Comparison of ENCODE assay signal across 1 cellular context in genomic region chr1:42846257-42847110, GRCh38.
A peak's percentile ranks its signal among the peaks of the same experiment; 100 is the strongest.
TF ChIP-seq lines count a peak whose summit lies in the region.

A gene with protein sequence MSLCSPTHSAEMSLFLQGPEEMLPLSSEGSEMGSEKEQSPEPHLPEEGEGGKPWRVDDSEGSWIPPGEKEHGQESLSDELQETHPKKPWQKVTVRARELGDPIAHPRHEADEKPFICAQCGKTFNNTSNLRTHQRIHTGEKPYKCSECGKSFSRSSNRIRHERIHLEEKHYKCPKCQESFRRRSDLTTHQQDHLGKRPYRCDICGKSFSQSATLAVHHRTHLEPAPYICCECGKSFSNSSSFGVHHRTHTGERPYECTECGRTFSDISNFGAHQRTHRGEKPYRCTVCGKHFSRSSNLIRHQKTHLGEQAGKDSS (plus strand): TSS chr1:42846613. CDS start chr1:42849659, 3,046 bp downstream.

TF ChIP-seq in K562, 482 proteins besides CTCF, POLR2A, EP300 and RAD21 (continued from another document):
- TF ChIP-seq, protein P1, sequence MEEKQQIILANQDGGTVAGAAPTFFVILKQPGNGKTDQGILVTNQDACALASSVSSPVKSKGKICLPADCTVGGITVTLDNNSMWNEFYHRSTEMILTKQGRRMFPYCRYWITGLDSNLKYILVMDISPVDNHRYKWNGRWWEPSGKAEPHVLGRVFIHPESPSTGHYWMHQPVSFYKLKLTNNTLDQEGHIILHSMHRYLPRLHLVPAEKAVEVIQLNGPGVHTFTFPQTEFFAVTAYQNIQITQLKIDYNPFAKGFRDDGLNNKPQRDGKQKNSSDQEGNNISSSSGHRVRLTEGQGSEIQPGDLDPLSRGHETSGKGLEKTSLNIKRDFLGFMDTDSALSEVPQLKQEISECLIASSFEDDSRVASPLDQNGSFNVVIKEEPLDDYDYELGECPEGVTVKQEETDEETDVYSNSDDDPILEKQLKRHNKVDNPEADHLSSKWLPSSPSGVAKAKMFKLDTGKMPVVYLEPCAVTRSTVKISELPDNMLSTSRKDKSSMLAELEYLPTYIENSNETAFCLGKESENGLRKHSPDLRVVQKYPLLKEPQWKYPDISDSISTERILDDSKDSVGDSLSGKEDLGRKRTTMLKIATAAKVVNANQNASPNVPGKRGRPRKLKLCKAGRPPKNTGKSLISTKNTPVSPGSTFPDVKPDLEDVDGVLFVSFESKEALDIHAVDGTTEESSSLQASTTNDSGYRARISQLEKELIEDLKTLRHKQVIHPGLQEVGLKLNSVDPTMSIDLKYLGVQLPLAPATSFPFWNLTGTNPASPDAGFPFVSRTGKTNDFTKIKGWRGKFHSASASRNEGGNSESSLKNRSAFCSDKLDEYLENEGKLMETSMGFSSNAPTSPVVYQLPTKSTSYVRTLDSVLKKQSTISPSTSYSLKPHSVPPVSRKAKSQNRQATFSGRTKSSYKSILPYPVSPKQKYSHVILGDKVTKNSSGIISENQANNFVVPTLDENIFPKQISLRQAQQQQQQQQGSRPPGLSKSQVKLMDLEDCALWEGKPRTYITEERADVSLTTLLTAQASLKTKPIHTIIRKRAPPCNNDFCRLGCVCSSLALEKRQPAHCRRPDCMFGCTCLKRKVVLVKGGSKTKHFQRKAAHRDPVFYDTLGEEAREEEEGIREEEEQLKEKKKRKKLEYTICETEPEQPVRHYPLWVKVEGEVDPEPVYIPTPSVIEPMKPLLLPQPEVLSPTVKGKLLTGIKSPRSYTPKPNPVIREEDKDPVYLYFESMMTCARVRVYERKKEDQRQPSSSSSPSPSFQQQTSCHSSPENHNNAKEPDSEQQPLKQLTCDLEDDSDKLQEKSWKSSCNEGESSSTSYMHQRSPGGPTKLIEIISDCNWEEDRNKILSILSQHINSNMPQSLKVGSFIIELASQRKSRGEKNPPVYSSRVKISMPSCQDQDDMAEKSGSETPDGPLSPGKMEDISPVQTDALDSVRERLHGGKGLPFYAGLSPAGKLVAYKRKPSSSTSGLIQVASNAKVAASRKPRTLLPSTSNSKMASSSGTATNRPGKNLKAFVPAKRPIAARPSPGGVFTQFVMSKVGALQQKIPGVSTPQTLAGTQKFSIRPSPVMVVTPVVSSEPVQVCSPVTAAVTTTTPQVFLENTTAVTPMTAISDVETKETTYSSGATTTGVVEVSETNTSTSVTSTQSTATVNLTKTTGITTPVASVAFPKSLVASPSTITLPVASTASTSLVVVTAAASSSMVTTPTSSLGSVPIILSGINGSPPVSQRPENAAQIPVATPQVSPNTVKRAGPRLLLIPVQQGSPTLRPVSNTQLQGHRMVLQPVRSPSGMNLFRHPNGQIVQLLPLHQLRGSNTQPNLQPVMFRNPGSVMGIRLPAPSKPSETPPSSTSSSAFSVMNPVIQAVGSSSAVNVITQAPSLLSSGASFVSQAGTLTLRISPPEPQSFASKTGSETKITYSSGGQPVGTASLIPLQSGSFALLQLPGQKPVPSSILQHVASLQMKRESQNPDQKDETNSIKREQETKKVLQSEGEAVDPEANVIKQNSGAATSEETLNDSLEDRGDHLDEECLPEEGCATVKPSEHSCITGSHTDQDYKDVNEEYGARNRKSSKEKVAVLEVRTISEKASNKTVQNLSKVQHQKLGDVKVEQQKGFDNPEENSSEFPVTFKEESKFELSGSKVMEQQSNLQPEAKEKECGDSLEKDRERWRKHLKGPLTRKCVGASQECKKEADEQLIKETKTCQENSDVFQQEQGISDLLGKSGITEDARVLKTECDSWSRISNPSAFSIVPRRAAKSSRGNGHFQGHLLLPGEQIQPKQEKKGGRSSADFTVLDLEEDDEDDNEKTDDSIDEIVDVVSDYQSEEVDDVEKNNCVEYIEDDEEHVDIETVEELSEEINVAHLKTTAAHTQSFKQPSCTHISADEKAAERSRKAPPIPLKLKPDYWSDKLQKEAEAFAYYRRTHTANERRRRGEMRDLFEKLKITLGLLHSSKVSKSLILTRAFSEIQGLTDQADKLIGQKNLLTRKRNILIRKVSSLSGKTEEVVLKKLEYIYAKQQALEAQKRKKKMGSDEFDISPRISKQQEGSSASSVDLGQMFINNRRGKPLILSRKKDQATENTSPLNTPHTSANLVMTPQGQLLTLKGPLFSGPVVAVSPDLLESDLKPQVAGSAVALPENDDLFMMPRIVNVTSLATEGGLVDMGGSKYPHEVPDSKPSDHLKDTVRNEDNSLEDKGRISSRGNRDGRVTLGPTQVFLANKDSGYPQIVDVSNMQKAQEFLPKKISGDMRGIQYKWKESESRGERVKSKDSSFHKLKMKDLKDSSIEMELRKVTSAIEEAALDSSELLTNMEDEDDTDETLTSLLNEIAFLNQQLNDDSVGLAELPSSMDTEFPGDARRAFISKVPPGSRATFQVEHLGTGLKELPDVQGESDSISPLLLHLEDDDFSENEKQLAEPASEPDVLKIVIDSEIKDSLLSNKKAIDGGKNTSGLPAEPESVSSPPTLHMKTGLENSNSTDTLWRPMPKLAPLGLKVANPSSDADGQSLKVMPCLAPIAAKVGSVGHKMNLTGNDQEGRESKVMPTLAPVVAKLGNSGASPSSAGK (IDR thresholded peaks at IDR 0.05), result peak; percentile 87
- TF ChIP-seq, protein P2, sequence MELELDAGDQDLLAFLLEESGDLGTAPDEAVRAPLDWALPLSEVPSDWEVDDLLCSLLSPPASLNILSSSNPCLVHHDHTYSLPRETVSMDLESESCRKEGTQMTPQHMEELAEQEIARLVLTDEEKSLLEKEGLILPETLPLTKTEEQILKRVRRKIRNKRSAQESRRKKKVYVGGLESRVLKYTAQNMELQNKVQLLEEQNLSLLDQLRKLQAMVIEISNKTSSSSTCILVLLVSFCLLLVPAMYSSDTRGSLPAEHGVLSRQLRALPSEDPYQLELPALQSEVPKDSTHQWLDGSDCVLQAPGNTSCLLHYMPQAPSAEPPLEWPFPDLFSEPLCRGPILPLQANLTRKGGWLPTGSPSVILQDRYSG (tag; conservative IDR thresholded peaks at IDR 0.05; ENCODE audit: low read depth), result 0 out of 2 replicates have a peak, but pooled peaks have one; percentile 5
- TF ChIP-seq MCM3 (IDR thresholded peaks at IDR 0.05) (no peak), GATAD2B (IDR thresholded peaks at IDR 0.05; ENCODE audit: borderline replicate concordance) (no peak), CREB1 (IDR thresholded peaks at IDR 0.05) (peak; percentile 60), CREB1 (CRISPR knock-in tag; IDR thresholded peaks at IDR 0.05) (peak; percentile 79; the same call in 1 of the 2 replicates)
- TF ChIP-seq, protein P3, sequence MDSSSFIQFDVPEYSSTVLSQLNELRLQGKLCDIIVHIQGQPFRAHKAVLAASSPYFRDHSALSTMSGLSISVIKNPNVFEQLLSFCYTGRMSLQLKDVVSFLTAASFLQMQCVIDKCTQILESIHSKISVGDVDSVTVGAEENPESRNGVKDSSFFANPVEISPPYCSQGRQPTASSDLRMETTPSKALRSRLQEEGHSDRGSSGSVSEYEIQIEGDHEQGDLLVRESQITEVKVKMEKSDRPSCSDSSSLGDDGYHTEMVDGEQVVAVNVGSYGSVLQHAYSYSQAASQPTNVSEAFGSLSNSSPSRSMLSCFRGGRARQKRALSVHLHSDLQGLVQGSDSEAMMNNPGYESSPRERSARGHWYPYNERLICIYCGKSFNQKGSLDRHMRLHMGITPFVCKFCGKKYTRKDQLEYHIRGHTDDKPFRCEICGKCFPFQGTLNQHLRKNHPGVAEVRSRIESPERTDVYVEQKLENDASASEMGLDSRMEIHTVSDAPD (CRISPR knock-in tag; IDR thresholded peaks at IDR 0.05), result no peak
TF ChIP-seq in K562: peak in this region for 157.
